15 cellular contexts compared by ENCODE assay signal in the genomic region with DNA sequence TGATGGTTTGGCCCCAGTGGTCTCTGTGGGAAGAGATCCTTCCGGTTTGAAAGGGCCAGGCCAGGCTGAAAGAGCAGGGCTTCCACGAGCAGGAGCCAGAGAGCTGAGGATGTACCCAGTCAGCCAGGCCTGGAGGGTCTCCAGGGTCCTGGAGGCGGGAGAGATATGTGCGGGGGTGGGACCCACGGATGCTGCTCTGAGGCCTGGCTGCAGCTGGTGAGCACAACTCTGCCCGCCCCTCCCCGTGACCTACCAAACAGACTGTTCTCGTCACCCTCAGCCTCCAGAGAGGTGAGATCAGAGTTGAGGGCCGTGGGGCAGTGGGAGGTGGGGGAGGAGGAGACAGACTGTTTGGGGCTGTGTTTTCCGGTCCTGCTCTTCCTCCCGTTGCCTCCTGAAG. TPM values are rescaled to one million over a fixed set of nuclear protein-coding genes. Genes with fewer than 3 reads are reported as not detected.
DNase-seq lines count a peak whose midpoint lies in the region; ATAC-seq and TF ChIP-seq lines count a peak whose summit lies in the region.
"Had no signal": no experiment of that assay in that cellular context is flagged by ENCODE, and none has a peak within 500 bp of the region (broad histone marks: within the 10 kb centered on the region; RNA-seq: fewer than 3 reads in every experiment).

No MANE protein-coding gene starts in this region.

- no peak overlapping the region for H4K8ac ChIP-seq in H9 (replicated peaks; ENCODE audit: insufficient read length, low read depth, low read length)

- H2BK15ac ChIP-seq in H9 (ENCODE audit: low read depth, low read length) = no peak overlapping the region

- no peaks in the 10 kb centered on the region for H3K9me3 ChIP-seq in left ventricle myocardium inferior (replicated peaks)
- no peaks in the 10 kb centered on the region for H3K9me3 ChIP-seq in psoas muscle
- no peaks in the 10 kb centered on the region for H3K9me3 ChIP-seq in H9 (ENCODE audit: control insufficient read depth, low read depth, low read length)

- no peak overlapping the region for H3K4me2 ChIP-seq in H9 (ENCODE audit: insufficient read depth, insufficient read length, low read length)

- H3K56ac ChIP-seq in H9 (ENCODE audit: insufficient read length, low read depth, low read length) = no peak overlapping the region

- no peak overlapping the region for H4K91ac ChIP-seq in H9 (ENCODE audit: insufficient read length, low read depth, low read length)

- H2BK20ac ChIP-seq in H9 (ENCODE audit: low read depth, low read length, poor library complexity, severe bottlenecking) = no peak overlapping the region

- H3K4me3 ChIP-seq in left ventricle myocardium inferior (peak overlapping the region; percentile 4), psoas muscle (no peak overlapping the region)

- no peak overlapping the region for H3K18ac ChIP-seq in H9 (ENCODE audit: insufficient read length, low read depth, low read length)

- no peaks in the 10 kb centered on the region for H3K9me3 Mint-ChIP-seq in H9
- H3K9me3 Mint-ChIP-seq in effector memory CD8-positive, alpha-beta T cell = no peaks in the 10 kb centered on the region

- no peak overlapping the region for H3K9ac ChIP-seq in H9 (ENCODE audit: extremely low read depth, insufficient read length, low read length)
- H3K9ac ChIP-seq: parathyroid adenoma had no signal

- no peak overlapping the region for H3K27ac Mint-ChIP-seq in H9
- H3K27ac Mint-ChIP-seq in effector memory CD8-positive, alpha-beta T cell = no peak overlapping the region

- no peaks in the 10 kb centered on the region for H3K23me2 ChIP-seq in H9 (ENCODE audit: insufficient read length, low read depth, low read length, poor library complexity, severe bottlenecking)

- ATAC-seq in psoas muscle (peak; percentile 31 to 52 (median 39)), HG02588 (IDR thresholded peaks at IDR 0.05; ENCODE audit: unreplicated experiment) (no peak)
- no peak for ATAC-seq in effector memory CD8-positive, alpha-beta T cell (replicated peaks)
- ATAC-seq: left colon had no signal

- no peak overlapping the region for H2BK120ac ChIP-seq in H9 (ENCODE audit: low read depth, low read length, poor library complexity, severe bottlenecking)

- H2BK5ac ChIP-seq in H9 (ENCODE audit: insufficient read length, low read length) = no peak overlapping the region

- peaks cover 86% of the 10 kb centered on the region for H3K27me3 Mint-ChIP-seq in H9 (ENCODE audit: low read depth)
- peaks cover 0 to 28% of the 10 kb centered on the region in 2 donors for H3K27me3 Mint-ChIP-seq in effector memory CD8-positive, alpha-beta T cell

- H3T11ph ChIP-seq in H9 (ENCODE audit: low read length) = no peak overlapping the region

- no peak overlapping the region for H3K4ac ChIP-seq in H9 (ENCODE audit: low read depth, low read length)

- H3K4me1 Mint-ChIP-seq in H9 = peaks cover 7 to 14% of the 10 kb centered on the region in 2 experiments; a peak in 3 of 4 replicates
- no peaks in the 10 kb centered on the region for H3K4me1 Mint-ChIP-seq in effector memory CD8-positive, alpha-beta T cell (ENCODE audit: low read depth in 2 of 2)

- 35 to 39% (median 38%) methylated on average over 11 of the region's 11 CpGs for WGBS in psoas muscle, 3 donors
- WGBS in H9 (ENCODE audit: extremely low coverage, insufficient read length, low lambda C conversion rate) = no CpG with 5 or more reads among the region's 11 CpGs

- no peak overlapping the region for H4K5ac ChIP-seq in H9 (ENCODE audit: insufficient read length, low read depth, low read length)

- H3K4me1 ChIP-seq in left ventricle myocardium inferior = peaks cover 48% of the 10 kb centered on the region
- no peaks in the 10 kb centered on the region for H3K4me1 ChIP-seq in psoas muscle
- H3K4me1 ChIP-seq in H9 (ENCODE audit: insufficient read depth, low read length) = no peaks in the 10 kb centered on the region

- H3K36me3 Mint-ChIP-seq in H9 (ENCODE audit: insufficient read depth in 1 of 3, low read depth in 3 of 3) = peaks cover 4 to 25% (median 17%) of the 10 kb centered on the region in 3 experiments; a peak in 6 of 7 replicates
- H3K36me3 Mint-ChIP-seq in effector memory CD8-positive, alpha-beta T cell (ENCODE audit: insufficient read depth) = no peaks in the 10 kb centered on the region

- H2AK5ac ChIP-seq in H9 (ENCODE audit: insufficient read length, low read length) = no peak overlapping the region

- H3K14ac ChIP-seq in H9 (ENCODE audit: insufficient read depth, low read length) = no peak overlapping the region; the same call in 1 of the 2 replicates

- peak; percentile 58 for DNase-seq in AG20443 (ENCODE audit: low spot score)
- DNase-seq in amniotic epithelial cell (ENCODE audit: low read depth) = peak; percentile 77
- DNase-seq in left ventricle myocardium inferior = peak; percentile 89
- peak; percentile 88 to 91 for DNase-seq in psoas muscle
- DNase-seq in H9 = no peak
- no peak for DNase-seq in NCI-H510A treated with DMSO at 0.1 percent for 48 hours (lab: John Stamatoyannopoulos, UW)
- no peak for DNase-seq in effector memory CD8-positive, alpha-beta T cell
- DNase-seq: activated T-cell treated with anti-CD3 and anti-CD28 coated beads for 4 hours, left colon, NCI-H1048, NCI-H510A, SHP77 treated with DMSO at 0.1 percent for 48 hours, WERI-Rb-1 had no signal

- no peaks in the 10 kb centered on the region for H4K20me1 ChIP-seq in H9 (ENCODE audit: control insufficient read depth, insufficient read depth, insufficient read length)

- no peaks in the 10 kb centered on the region for H3K27me3 ChIP-seq in left ventricle myocardium inferior (ENCODE audit: low read depth)
- peaks cover 0 to 5% (median 4%) of the 10 kb centered on the region in 3 donors for H3K27me3 ChIP-seq in psoas muscle (ENCODE audit: insufficient read depth in 3 of 3, low read length in 2 of 3)
- peaks cover 23% of the 10 kb centered on the region; the same call in 1 of the 2 replicates for H3K27me3 ChIP-seq in H9 (ENCODE audit: insufficient read depth, low read length)

- TF ChIP-seq CTCF in left ventricle myocardium inferior (IDR thresholded peaks at IDR 0.05; ENCODE audit: borderline replicate concordance) (no peak), psoas muscle (IDR thresholded peaks at IDR 0.05) (no peak), H9 (conservative IDR thresholded peaks at IDR 0.05) (no peak)

- intact Hi-C loops in left ventricle myocardium inferior (cut with micrococcal nuclease) = no loop called here
- intact Hi-C loops in psoas muscle (cut with DNase I) = loop anchor here in 1 of 2 donors (5.0 kb wide), 1 partner anchor 42 kb away; a partner anchor contains a TSS

- H3K79me2 ChIP-seq in H9 (ENCODE audit: insufficient read depth, low read length) = no peaks in the 10 kb centered on the region
- H3K79me2 ChIP-seq: parathyroid adenoma had no signal

- H3K23ac ChIP-seq in H9 (ENCODE audit: insufficient read length, low read depth, low read length) = no peak overlapping the region

- H3K4me3 Mint-ChIP-seq in H9 = no peak overlapping the region; a peak in 1 of 5 replicates
- H3K4me3 Mint-ChIP-seq in effector memory CD8-positive, alpha-beta T cell = no peak overlapping the region

- no peak overlapping the region for H2AFZ ChIP-seq in H9 (ENCODE audit: low read length)
- H2AFZ ChIP-seq: parathyroid adenoma had no signal

- peak overlapping the region; percentile 70 for H3K27ac ChIP-seq in left ventricle myocardium inferior (replicated peaks)
- peak overlapping the region; percentile 9 for H3K27ac ChIP-seq in psoas muscle
- no peak overlapping the region for H3K27ac ChIP-seq in H9 (ENCODE audit: insufficient read length, low read depth, low read length)
- H3K27ac ChIP-seq: parathyroid adenoma, WERI-Rb-1 had no signal

- H3K36me3 ChIP-seq in left ventricle myocardium inferior = no peaks in the 10 kb centered on the region
- H3K36me3 ChIP-seq in psoas muscle (ENCODE audit: insufficient read depth in 1 of 2, low read depth in 1 of 2) = no peaks in the 10 kb centered on the region
- H3K36me3 ChIP-seq: WERI-Rb-1 had no signal

- no peaks in the 10 kb centered on the region for H3K79me1 ChIP-seq in H9 (ENCODE audit: insufficient read depth, low read depth, low read length, poor library complexity, severe bottlenecking)

- H2BK12ac ChIP-seq in H9 (ENCODE audit: insufficient read length, low read depth, low read length) = no peak overlapping the region

RNA-seq across cellular contexts. Expression of a gene that starts 42.2 kb away (rescaled TPM):
- 86.5 TPM for total RNA-seq in left ventricle myocardium inferior
- 10 to 100 TPM; 22.1 to 34.6 (median 24.5) TPM for total RNA-seq in psoas muscle
- 10 to 100 TPM; 19.1 to 42.7 (median 24.7) TPM for polyA plus RNA-seq in psoas muscle
- 50.8 and 52.7 TPM in 2 replicates for total RNA-seq in H9 (2021)

RNA-seq across cellular contexts. Expression of a gene that starts 52.9 kb away (rescaled TPM):
- 12.8 TPM for total RNA-seq in left ventricle myocardium inferior
- total RNA-seq in psoas muscle = 10 to 100 TPM; 11.9 to 15.4 (median 12.3) TPM
- 10 to 100 TPM; 21.0 to 43.4 (median 22.0) TPM for polyA plus RNA-seq in psoas muscle
- 30.4 and 35.4 TPM in 2 replicates for total RNA-seq in H9 (2021)

Comparison
In these comparisons a context has a peak if more than half of its experiments do, and no peak if none do; other contexts are left out.
1. DNase-seq: peak in AG20443 (single experiment), amniotic epithelial cell (single experiment), left ventricle myocardium inferior (single experiment) and psoas muscle (2 of 2); none in H9 (single experiment), NCI-H510A treated with DMSO at 0.1 percent for 48 hours (single experiment) and effector memory CD8-positive, alpha-beta T cell (0 of 3).
2. ATAC-seq: peak in psoas muscle (4 of 4); none in HG02588 (single experiment) and effector memory CD8-positive, alpha-beta T cell (single experiment).